In the genomic region with DNA sequence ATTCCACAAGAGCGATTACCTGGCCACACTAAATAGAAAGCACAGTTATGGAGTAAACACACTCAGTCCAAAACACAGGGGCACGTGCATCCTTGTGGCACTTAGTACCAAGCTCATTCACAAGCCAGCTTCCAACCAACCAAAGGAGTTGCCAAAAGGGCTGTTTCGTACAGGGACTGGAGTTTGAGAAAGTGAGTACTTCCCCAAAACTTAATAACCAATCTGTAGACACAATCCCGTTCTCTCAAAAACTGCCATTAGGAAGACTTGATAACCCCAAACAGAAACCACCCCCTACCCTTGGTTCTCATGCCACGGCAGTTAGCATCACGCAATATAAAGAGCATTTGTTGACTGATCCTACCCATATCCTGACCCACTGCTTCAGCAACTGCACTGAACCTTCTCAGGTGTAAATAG, we compare ENCODE assay signal across 8 cellular contexts.
DNase-seq lines count a peak whose midpoint lies in the region; ATAC-seq and TF ChIP-seq lines count a peak whose summit lies in the region.

No MANE protein-coding gene starts in this region.

- H3K9me3 ChIP-seq in adipocyte (ENCODE audit: control insufficient read depth, low read length): no peaks in the 10 kb centered on the region
- no peaks in the 10 kb centered on the region for H3K9me3 ChIP-seq in WERI-Rb-1 (ENCODE audit: severe bottlenecking)

- H3K9ac ChIP-seq in adipocyte (ENCODE audit: low read length): peak overlapping the region; percentile 94

- H3K4me3 ChIP-seq in adipocyte (ENCODE audit: low read length): peak overlapping the region; percentile 97
- H3K4me3 ChIP-seq in iPS-11a (ENCODE audit: low read depth, low read length): peak overlapping the region; percentile 84
- peak overlapping the region; percentile 55 to 85 (median 60) for H3K4me3 ChIP-seq in skin epidermis
- H3K4me3 ChIP-seq in WERI-Rb-1 (ENCODE audit: low read depth, low read length): no peak overlapping the region

- ATAC-seq in GM18498 (IDR thresholded peaks at IDR 0.05; ENCODE audit: unreplicated experiment): peak; percentile 20
- ATAC-seq in HG03196 (IDR thresholded peaks at IDR 0.05; ENCODE audit: unreplicated experiment): peak; percentile 12
- ATAC-seq in GM18873 (IDR thresholded peaks at IDR 0.05; ENCODE audit: low FRiP score, unreplicated experiment): no peak

- no peak for TF ChIP-seq CTCF in WERI-Rb-1 (IDR thresholded peaks at IDR 0.05; ENCODE audit: low read depth, low read length)

- DNase-seq in adipocyte (ENCODE audit: low read depth) (no peak), WERI-Rb-1 (no peak)
- no peak for DNase-seq in stimulated activated CD4-positive, alpha-beta T cell treated with anti-CD3 and anti-CD28 coated beads, Interleukin-15, amount 100 ng/mL, for 24 hours

- H3K4me1 ChIP-seq in adipocyte (ENCODE audit: control insufficient read depth, insufficient read depth, low read length): peaks cover 36% of the 10 kb centered on the region

- H3K27ac ChIP-seq in skin epidermis (peak overlapping the region in 20 of 21 experiments; percentile 80 to 95 (median 92)), WERI-Rb-1 (no peak overlapping the region)

- no peaks in the 10 kb centered on the region for H3K27me3 ChIP-seq in adipocyte (replicated peaks; ENCODE audit: control insufficient read depth, insufficient read depth, low read length)
- H3K27me3 ChIP-seq in WERI-Rb-1 (ENCODE audit: insufficient read depth, low read depth, severe bottlenecking): no peaks in the 10 kb centered on the region

- H3K36me3 ChIP-seq in adipocyte (ENCODE audit: control insufficient read depth, insufficient read depth, low read length, severe bottlenecking) (no peaks in the 10 kb centered on the region), WERI-Rb-1 (no peaks in the 10 kb centered on the region)
